17 cellular contexts compared by ENCODE assay signal in genomic region chr19:55355213-55355821, GRCh38. TPM values are rescaled to one million over a fixed set of nuclear protein-coding genes. Genes with fewer than 3 reads are reported as not detected.
A peak's percentile ranks its signal among the peaks of the same experiment; 100 is the strongest.
DNase-seq lines count a peak whose midpoint lies in the region; ATAC-seq and TF ChIP-seq lines count a peak whose summit lies in the region.
"Had no signal": no experiment of that assay in that cellular context is flagged by ENCODE, and none has a peak within 500 bp of the region (broad histone marks: within the 10 kb centered on the region; RNA-seq: fewer than 3 reads in every experiment).

No MANE protein-coding gene starts in this region.

- POLR2A ChIA-PET in MCF 10A (lab: Yijun Ruan, JAX): interaction anchor here (0.5 to 3.4 kb wide), 6 partner anchors 10 to 176 kb away, joined by 3 to 14 read pairs (median 4); partner anchors contain the start of genes ISOC2, KMT5C and TMEM190

- DNase-seq in MCF 10A (ENCODE audit: unreplicated experiment): peak; percentile 66
- DNase-seq in breast epithelium (ENCODE audit: low spot score in 2 of 2): no peak
- DNase-seq in RWPE2 (ENCODE audit: low spot score): no peak
- peak; percentile 86 to 91 for DNase-seq in foreskin keratinocyte
- no peak for DNase-seq in activated T-helper 2 cell treated with anti-CD3 and anti-CD28 coated beads, Interferon-gamma antibody, Interleukin-2, Interleukin-4, amounts not matched to agents 10 μg/mL and 5 μg/mL and 100 μg/mL, durations not matched to agents 14 hours and 24 hours and 36 hours (ENCODE audit: low spot score)
- no peak for DNase-seq in immature natural killer cell
- DNase-seq in hippocampal formation (lab: John Stamatoyannopoulos, UW): no peak
- DNase-seq: activated naive CD4-positive, alpha-beta T cell; DMS79 treated with DMSO at 0.1 percent for 48 hours; islet precursor cell; Kasumi-1; NCI-H187 treated with DMSO at 0.1 percent for 48 hours; stimulated activated CD4-positive, alpha-beta T cell treated with anti-CD3 and anti-CD28 coated beads, Interleukin-12 subunit alpha, Interleukin-12 subunit beta, amount 100 ng/mL, for 4 hours had no signal

- H3K4me1 ChIP-seq in breast epithelium: peaks cover 0 to 4% of the 10 kb centered on the region in 2 donors
- peaks cover 13% of the 10 kb centered on the region for H3K4me1 ChIP-seq in RWPE2 (ENCODE audit: insufficient read depth, poor library complexity, severe bottlenecking)
- H3K4me1 ChIP-seq in foreskin keratinocyte: no peaks in the 10 kb centered on the region

- no peak overlapping the region for H3K4me3 ChIP-seq in breast epithelium
- no peak overlapping the region for H3K4me3 ChIP-seq in RWPE2 (ENCODE audit: severe bottlenecking)

- peaks cover 11 to 32% of the 10 kb centered on the region in 2 donors for H3K27me3 ChIP-seq in breast epithelium
- H3K27me3 ChIP-seq in RWPE2 (ENCODE audit: insufficient read depth, poor library complexity, severe bottlenecking): no peaks in the 10 kb centered on the region
- H3K27me3 ChIP-seq in foreskin keratinocyte: peaks cover 15% of the 10 kb centered on the region

- H3K36me3 Mint-ChIP-seq in MCF 10A (ENCODE audit: insufficient read depth, unreplicated experiment) (no peaks in the 10 kb centered on the region), immature natural killer cell (no peaks in the 10 kb centered on the region)
- no peaks in the 10 kb centered on the region for H3K36me3 Mint-ChIP-seq in activated T-helper 2 cell treated with anti-CD3 and anti-CD28 coated beads, Interferon-gamma antibody, Interleukin-2, Interleukin-4, amounts not matched to agents 10 μg/mL and 5 μg/mL and 100 μg/mL, durations not matched to agents 14 hours and 24 hours and 36 hours (ENCODE audit: low read depth)

- TF ChIP-seq CTCF in MCF 10A (IDR thresholded peaks at IDR 0.05; ENCODE audit: unreplicated experiment) (no peak), breast epithelium (IDR thresholded peaks at IDR 0.05) (no peak), RWPE2 (IDR thresholded peaks at IDR 0.05; ENCODE audit: poor library complexity, severe bottlenecking) (no peak), foreskin keratinocyte (conservative IDR thresholded peaks at IDR 0.05) (no peak)

- H3K36me3 ChIP-seq in breast epithelium (no peaks in the 10 kb centered on the region), RWPE2 (ENCODE audit: low read depth) (no peaks in the 10 kb centered on the region)
- H3K36me3 ChIP-seq: prostate gland had no signal

- CTCF ChIA-PET in MCF 10A (lab: Yijun Ruan, JAX): interaction anchor here (0.8 to 1.1 kb wide), 2 partner anchors 29 to 54 kb away, joined by 3 read pairs; partner anchors contain the start of gene TMEM238

- H3K9me3 ChIP-seq in breast epithelium (no peaks in the 10 kb centered on the region), RWPE2 (ENCODE audit: severe bottlenecking) (no peaks in the 10 kb centered on the region)
- H3K9me3 ChIP-seq: prostate gland had no signal

- no peak for TF ChIP-seq POLR2A in breast epithelium (IDR thresholded peaks at IDR 0.05)

- H3K9me3 Mint-ChIP-seq in MCF 10A (ENCODE audit: unreplicated experiment) (no peaks in the 10 kb centered on the region), immature natural killer cell (no peaks in the 10 kb centered on the region)
- H3K9me3 Mint-ChIP-seq in activated T-helper 2 cell treated with anti-CD3 and anti-CD28 coated beads, Interferon-gamma antibody, Interleukin-2, Interleukin-4, amounts not matched to agents 10 μg/mL and 5 μg/mL and 100 μg/mL, durations not matched to agents 14 hours and 24 hours and 36 hours: no peaks in the 10 kb centered on the region

- intact Hi-C loops in MCF 10A (cut with micrococcal nuclease): no loop called here
- intact Hi-C loops in breast epithelium (cut with DNase I; ENCODE audit: low total_unique reads): no loop called here
- intact Hi-C loops in activated T-helper 2 cell treated with anti-CD3 and anti-CD28 coated beads, Interferon-gamma antibody, Interleukin-2, Interleukin-4, amounts not matched to agents 10 μg/mL and 5 μg/mL and 100 μg/mL, durations not matched to agents 14 hours and 24 hours and 36 hours (cut with micrococcal nuclease): no loop called here

- peak overlapping the region in 1 of 2 donors; percentile 6 for H3K27ac ChIP-seq in breast epithelium
- H3K27ac ChIP-seq in RWPE2 (ENCODE audit: poor library complexity, severe bottlenecking): peak overlapping the region; percentile 41
- no peak overlapping the region for H3K27ac ChIP-seq in foreskin keratinocyte
- H3K27ac ChIP-seq: prostate gland, SK-N-MC had no signal

- no peak overlapping the region for H3K27ac Mint-ChIP-seq in MCF 10A (ENCODE audit: low read depth, unreplicated experiment)
- no peak overlapping the region for H3K27ac Mint-ChIP-seq in activated T-helper 2 cell treated with anti-CD3 and anti-CD28 coated beads, Interferon-gamma antibody, Interleukin-2, Interleukin-4, amounts not matched to agents 10 μg/mL and 5 μg/mL and 100 μg/mL, durations not matched to agents 14 hours and 24 hours and 36 hours
- H3K27ac Mint-ChIP-seq in immature natural killer cell: peak overlapping the region in 1 of 6 donors; percentile 40

- H3K27me3 Mint-ChIP-seq in MCF 10A (ENCODE audit: insufficient read depth, unreplicated experiment): peaks cover 13% of the 10 kb centered on the region
- peaks cover 46% of the 10 kb centered on the region for H3K27me3 Mint-ChIP-seq in activated T-helper 2 cell treated with anti-CD3 and anti-CD28 coated beads, Interferon-gamma antibody, Interleukin-2, Interleukin-4, amounts not matched to agents 10 μg/mL and 5 μg/mL and 100 μg/mL, durations not matched to agents 14 hours and 24 hours and 36 hours (ENCODE audit: low read depth)
- H3K27me3 Mint-ChIP-seq in immature natural killer cell (ENCODE audit: low read depth in 3 of 3): peaks cover 3 to 16% (median 11%) of the 10 kb centered on the region in 3 donors

- H3K4me3 Mint-ChIP-seq in MCF 10A (ENCODE audit: unreplicated experiment): no peak overlapping the region
- no peak overlapping the region for H3K4me3 Mint-ChIP-seq in activated T-helper 2 cell treated with anti-CD3 and anti-CD28 coated beads, Interferon-gamma antibody, Interleukin-2, Interleukin-4, amounts not matched to agents 10 μg/mL and 5 μg/mL and 100 μg/mL, durations not matched to agents 14 hours and 24 hours and 36 hours (ENCODE audit: low read depth)
- peak overlapping the region in 1 of 5 donors; percentile 13 for H3K4me3 Mint-ChIP-seq in immature natural killer cell

- ATAC-seq in RWPE2 (ENCODE audit: low read depth) (peak; percentile 38), foreskin keratinocyte (peak; percentile 74), GM18511 (IDR thresholded peaks at IDR 0.05; ENCODE audit: unreplicated experiment) (no peak)

- H3K4me1 Mint-ChIP-seq in MCF 10A (ENCODE audit: insufficient read depth, unreplicated experiment) (peaks cover 19% of the 10 kb centered on the region), immature natural killer cell (peaks cover 17% of the 10 kb centered on the region in 2 donors)
- H3K4me1 Mint-ChIP-seq in activated T-helper 2 cell treated with anti-CD3 and anti-CD28 coated beads, Interferon-gamma antibody, Interleukin-2, Interleukin-4, amounts not matched to agents 10 μg/mL and 5 μg/mL and 100 μg/mL, durations not matched to agents 14 hours and 24 hours and 36 hours (ENCODE audit: low read depth): no peaks in the 10 kb centered on the region

- BruUV-seq in MCF 10A (replicated peaks; lab: Mats Ljungman, UMichigan): no TSS peak

RNA-seq across cellular contexts. Expression of gene COX6B2, which starts 0.8 kb away (rescaled TPM):
- total RNA-seq in MCF 10A (2022) (0.33 and 0.93 TPM in 2 replicates), breast epithelium (1 to 10 TPM in 1 of 3 donors, under 1 TPM in 1, not detected in 1; 0.73 to 1.3 TPM), foreskin keratinocyte (0.92 and 2.4 TPM in 2 replicates)
- polyA plus RNA-seq in foreskin keratinocyte (1.8 and 2.8 TPM in 2 replicates), immature natural killer cell (under 1 TPM in 1 of 3 donors, not detected in 2; 0.16 TPM)
- total RNA-seq in activated T-helper 2 cell treated with anti-CD3 and anti-CD28 coated beads, Interferon-gamma antibody, Interleukin-2, Interleukin-4, amounts not matched to agents 10 μg/mL and 5 μg/mL and 100 μg/mL, durations not matched to agents 14 hours and 24 hours and 36 hours: 1.8 TPM in 1 of 2 replicates, not detected in the other
- total RNA-seq: mucosa of gallbladder had no signal

RNA-seq across cellular contexts. Expression of gene GARIN5B, which starts 7.7 kb away (rescaled TPM):
- total RNA-seq in MCF 10A (2022): not detected in 2 replicates
- total RNA-seq in breast epithelium: not detected
- total RNA-seq in foreskin keratinocyte: 0.03 TPM in 1 of 2 replicates, not detected in the other
- polyA plus RNA-seq in foreskin keratinocyte: not detected in 2 replicates
- not detected in 2 replicates for total RNA-seq in activated T-helper 2 cell treated with anti-CD3 and anti-CD28 coated beads, Interferon-gamma antibody, Interleukin-2, Interleukin-4, amounts not matched to agents 10 μg/mL and 5 μg/mL and 100 μg/mL, durations not matched to agents 14 hours and 24 hours and 36 hours
- polyA plus RNA-seq in immature natural killer cell: not detected
- total RNA-seq: mucosa of gallbladder had no signal

RNA-seq across cellular contexts. Expression of gene IL11, which starts 14.9 kb away (rescaled TPM):
- total RNA-seq in MCF 10A (2022) (4.2 TPM in 2 replicates), breast epithelium (1 to 10 TPM in 1 of 3 donors, under 1 TPM in 1, not detected in 1; 0.29 to 1.3 TPM), foreskin keratinocyte (3.7 and 5.8 TPM in 2 replicates)
- polyA plus RNA-seq in foreskin keratinocyte (4.1 and 5.4 TPM in 2 replicates), immature natural killer cell (not detected)
- 0.25 and 0.32 TPM in 2 replicates for total RNA-seq in activated T-helper 2 cell treated with anti-CD3 and anti-CD28 coated beads, Interferon-gamma antibody, Interleukin-2, Interleukin-4, amounts not matched to agents 10 μg/mL and 5 μg/mL and 100 μg/mL, durations not matched to agents 14 hours and 24 hours and 36 hours

RNA-seq across cellular contexts. Expression of gene KMT5C, which starts 15.6 kb away (rescaled TPM):
- total RNA-seq in MCF 10A (2022) (12.9 and 16.8 TPM in 2 replicates), breast epithelium (10 to 100 TPM in 2 of 3 donors, 1 to 10 TPM in 1; 6.1 to 20.8 (median 18.4) TPM), foreskin keratinocyte (6.9 and 8.6 TPM in 2 replicates)
- polyA plus RNA-seq in foreskin keratinocyte (6.0 and 6.5 TPM in 2 replicates), immature natural killer cell (1 to 10 TPM in 2 of 3 donors, under 1 TPM in 1; 0.79 to 2.2 (median 2.1) TPM)
- 34.3 and 35.3 TPM in 2 replicates for total RNA-seq in activated T-helper 2 cell treated with anti-CD3 and anti-CD28 coated beads, Interferon-gamma antibody, Interleukin-2, Interleukin-4, amounts not matched to agents 10 μg/mL and 5 μg/mL and 100 μg/mL, durations not matched to agents 14 hours and 24 hours and 36 hours

RNA-seq across cellular contexts. Expression of gene TMEM190, which starts 21.3 kb away (rescaled TPM):
- total RNA-seq in MCF 10A (2022) (0.58 and 0.59 TPM in 2 replicates), breast epithelium (not detected), foreskin keratinocyte (not detected in 2 replicates)
- polyA plus RNA-seq in foreskin keratinocyte (not detected in 2 replicates), immature natural killer cell (not detected)
- total RNA-seq in activated T-helper 2 cell treated with anti-CD3 and anti-CD28 coated beads, Interferon-gamma antibody, Interleukin-2, Interleukin-4, amounts not matched to agents 10 μg/mL and 5 μg/mL and 100 μg/mL, durations not matched to agents 14 hours and 24 hours and 36 hours: not detected in 2 replicates
- total RNA-seq: mucosa of gallbladder, prostate gland had no signal

Comparison
In these comparisons a context has a peak if more than half of its experiments do, and no peak if none do; other contexts are left out.
1. DNase-seq: peak in MCF 10A (single experiment) and foreskin keratinocyte (2 of 2); none in breast epithelium (0 of 2), RWPE2 (single experiment), activated T-helper 2 cell treated with anti-CD3 and anti-CD28 coated beads, Interferon-gamma antibody, Interleukin-2, Interleukin-4, amounts not matched to agents 10 μg/mL and 5 μg/mL and 100 μg/mL, durations not matched to agents 14 hours and 24 hours and 36 hours (single experiment), immature natural killer cell (0 of 3) and hippocampal formation (0 of 2).